In genomic region chr15:30922469-30923311, GRCh38 we compare ENCODE assay signal across 1 cellular context.
TF ChIP-seq lines count a peak whose summit lies in the region.

No MANE protein-coding gene starts in this region.

TF ChIP-seq in H1, 55 proteins besides CTCF, POLR2A, EP300 and RAD21 (continued from another document):
- TF ChIP-seq CHD7 (IDR thresholded peaks at IDR 0.05; ENCODE audit: insufficient replicate concordance, low read length) (no peak), TCF12 (IDR thresholded peaks at IDR 0.05; ENCODE audit: low read depth, low read length) (0 out of 2 replicates have a peak, but pooled peaks have one; percentile 31), SP1 (IDR thresholded peaks at IDR 0.05; ENCODE audit: low read depth, low read length) (peak; percentile 78; the same call in 1 of the 2 replicates), RBBP5 (IDR thresholded peaks at IDR 0.05; ENCODE audit: borderline replicate concordance, low read depth, low read length) (0 out of 2 replicates have a peak, but pooled peaks have one; percentile 27), CTBP2 (IDR thresholded peaks at IDR 0.05; ENCODE audit: borderline replicate concordance, insufficient read depth, insufficient read length, low read length) (no peak), CBX8 (IDR thresholded peaks at IDR 0.05; ENCODE audit: borderline replicate concordance, low read depth, low read length) (no peak), SUZ12 (IDR thresholded peaks at IDR 0.05; ENCODE audit: low read length) (no peak), TEAD4 (IDR thresholded peaks at IDR 0.05; ENCODE audit: low read depth, low read length) (peak; percentile 98), JUND (IDR thresholded peaks at IDR 0.05; ENCODE audit: low read length) (peak; percentile 69), SRF (IDR thresholded peaks at IDR 0.05; ENCODE audit: low read depth, low read length) (no peak), POLR2AphosphoS5 (IDR thresholded peaks at IDR 0.05; ENCODE audit: low read depth, low read length) (no peak), NRF1 (IDR thresholded peaks at IDR 0.05; ENCODE audit: low read depth, low read length) (no peak), SIX5 (IDR thresholded peaks at IDR 0.05; ENCODE audit: low read depth, low read length) (no peak), EGR1 (IDR thresholded peaks at IDR 0.05; ENCODE audit: borderline replicate concordance, low read depth, low read length) (no peak), BCL11A (IDR thresholded peaks at IDR 0.05; ENCODE audit: low read depth in 2 of 2, low read length in 2 of 2) (peak in 1 of 2 experiments; percentile 18)
